Comparison of ENCODE assay signal across 10 cellular contexts in genomic region chr1:66933887-66934700, GRCh38. TPM values are rescaled to one million over a fixed set of nuclear protein-coding genes. Genes with fewer than 3 reads are reported as not detected.
DNase-seq lines count a peak whose midpoint lies in the region; ATAC-seq and TF ChIP-seq lines count a peak whose summit lies in the region.
"Had no signal": no experiment of that assay in that cellular context is flagged by ENCODE, and none has a peak within 500 bp of the region (broad histone marks: within the 10 kb centered on the region; RNA-seq: fewer than 3 reads in every experiment).

No MANE protein-coding gene starts in this region.

- ATAC-seq in heart left ventricle (no peak), upper lobe of right lung (no peak), GM21737 (IDR thresholded peaks at IDR 0.05; ENCODE audit: unreplicated experiment) (no peak), HG02970 (IDR thresholded peaks at IDR 0.05; ENCODE audit: low FRiP score, unreplicated experiment) (no peak), HG02623 (IDR thresholded peaks at IDR 0.05; ENCODE audit: unreplicated experiment) (no peak)

- no peaks in the 10 kb centered on the region for H3K9me3 Mint-ChIP-seq in T-helper 2 cell treated with Interferon-gamma antibody and Interleukin-4, amounts not matched to agents 5 μg/mL and 100 μg/mL, for 36 hours

- H3K4me3 ChIP-seq in heart left ventricle (peak overlapping the region in 7 of 12 donors; percentile 2 to 45 (median 10)), right atrium auricular region (no peak overlapping the region), fibroblast of villous mesenchyme (ENCODE audit: low read depth, low read length) (peak overlapping the region; percentile 89), upper lobe of right lung (peak overlapping the region; percentile 24)

- H3K27ac Mint-ChIP-seq in T-helper 2 cell treated with Interferon-gamma antibody and Interleukin-4, amounts not matched to agents 5 μg/mL and 100 μg/mL, for 36 hours: peak overlapping the region; percentile 81

- TF ChIP-seq CTCF in heart left ventricle (IDR thresholded peaks at IDR 0.05) (no peak), right atrium auricular region (IDR thresholded peaks at IDR 0.05) (no peak), fibroblast of villous mesenchyme (IDR thresholded peaks at IDR 0.05; ENCODE audit: insufficient read depth, low read depth, low read length) (no peak), upper lobe of right lung (IDR thresholded peaks at IDR 0.05) (no peak)

- H3K27ac ChIP-seq in heart left ventricle (peak overlapping the region in 1 of 12 donors; percentile 5), right atrium auricular region (peak overlapping the region in 1 of 2 donors; percentile 17), upper lobe of right lung (peak overlapping the region; percentile 7)

- WGBS in heart left ventricle, 4 donors: 69 to 74% (median 73%) methylated on average over 7 of the region's 7 CpGs

- DNase-seq in heart left ventricle (no peak), right atrium auricular region (ENCODE audit: low spot score) (no peak), fibroblast of villous mesenchyme (ENCODE audit: low read depth) (peak; percentile 48), upper lobe of right lung (no peak)
- DNase-seq in T-helper 2 cell treated with Interferon-gamma antibody and Interleukin-4, amounts not matched to agents 5 μg/mL and 100 μg/mL, for 36 hours (ENCODE audit: low spot score): no peak
- DNase-seq: NCI-H2107; stimulated activated CD4-positive, alpha-beta T cell treated with anti-CD3 and anti-CD28 coated beads, Interleukin-4, amount 100 ng/mL, for 1 hour had no signal

- no peaks in the 10 kb centered on the region for H3K27me3 ChIP-seq in heart left ventricle
- H3K27me3 ChIP-seq in right atrium auricular region: no peaks in the 10 kb centered on the region
- no peaks in the 10 kb centered on the region for H3K27me3 ChIP-seq in upper lobe of right lung

- H3K27me3 Mint-ChIP-seq in T-helper 2 cell treated with Interferon-gamma antibody and Interleukin-4, amounts not matched to agents 5 μg/mL and 100 μg/mL, for 36 hours (ENCODE audit: low read depth): no peaks in the 10 kb centered on the region

- H3K4me1 Mint-ChIP-seq in T-helper 2 cell treated with Interferon-gamma antibody and Interleukin-4, amounts not matched to agents 5 μg/mL and 100 μg/mL, for 36 hours (ENCODE audit: low read depth): peaks cover 59% of the 10 kb centered on the region

- H3K4me3 Mint-ChIP-seq in T-helper 2 cell treated with Interferon-gamma antibody and Interleukin-4, amounts not matched to agents 5 μg/mL and 100 μg/mL, for 36 hours: peak overlapping the region; percentile 85

- H3K36me3 ChIP-seq in heart left ventricle (no peaks in the 10 kb centered on the region), right atrium auricular region (no peaks in the 10 kb centered on the region), upper lobe of right lung (no peaks in the 10 kb centered on the region)

- H3K9me3 ChIP-seq in heart left ventricle (no peaks in the 10 kb centered on the region), right atrium auricular region (no peaks in the 10 kb centered on the region), upper lobe of right lung (no peaks in the 10 kb centered on the region)

- H3K36me3 Mint-ChIP-seq in T-helper 2 cell treated with Interferon-gamma antibody and Interleukin-4, amounts not matched to agents 5 μg/mL and 100 μg/mL, for 36 hours (ENCODE audit: low read depth): peaks cover 21% of the 10 kb centered on the region

- H3K4me1 ChIP-seq in heart left ventricle (peaks cover 0 to 81% (median 56%) of the 10 kb centered on the region in 12 donors), right atrium auricular region (peaks cover 0 to 44% of the 10 kb centered on the region in 2 donors), upper lobe of right lung (peaks cover 46% of the 10 kb centered on the region)

- intact Hi-C loops in heart left ventricle (cut with DNase I) (loop anchor here in 1 of 10 donors (5.0 kb wide), 1 partner anchor 118 kb away; the partner anchor contains the start of gene SLC35D1), upper lobe of right lung (cut with DNase I) (no loop called here)

- no peak for TF ChIP-seq POLR2A in heart left ventricle (IDR thresholded peaks at IDR 0.05)

RNA-seq across cellular contexts. Expression of gene MIER1, which starts 9.3 kb away (rescaled TPM):
- total RNA-seq in heart left ventricle (10 to 100 TPM; 14.3 to 23.8 (median 19.3) TPM), right atrium auricular region (10 to 100 TPM; 18.2 to 18.4 TPM), fibroblast of villous mesenchyme (34.1 and 52.2 TPM in 2 replicates), upper lobe of right lung (43.8 TPM)
- polyA plus RNA-seq in heart left ventricle: 10 to 100 TPM in 1 of 2 donors, 1 to 10 TPM in 1; 7.3 to 10.5 TPM

RNA-seq across cellular contexts. Expression of gene DNAI4, which starts 9.4 kb away (rescaled TPM):
- total RNA-seq in heart left ventricle: 10 to 100 TPM in 5 of 9 donors, 1 to 10 TPM in 4; 4.5 to 18.9 (median 10.5) TPM
- 1 to 10 TPM in 1 of 2 donors, under 1 TPM in 1; 0.72 to 1.3 TPM for polyA plus RNA-seq in heart left ventricle
- 10 to 100 TPM in 1 of 2 donors, 1 to 10 TPM in 1; 6.9 to 10.3 TPM for total RNA-seq in right atrium auricular region
- 3.5 and 9.9 TPM in 2 replicates for total RNA-seq in fibroblast of villous mesenchyme
- total RNA-seq in upper lobe of right lung: 10.2 TPM

Comparison
In these comparisons a context has a peak if more than half of its experiments do, and no peak if none do; other contexts are left out.
1. H3K4me3 ChIP-seq: peak in heart left ventricle (7 of 12), fibroblast of villous mesenchyme (single experiment) and upper lobe of right lung (single experiment); none in right atrium auricular region (0 of 2).